8 cellular contexts compared by ENCODE assay signal in the genomic region with DNA sequence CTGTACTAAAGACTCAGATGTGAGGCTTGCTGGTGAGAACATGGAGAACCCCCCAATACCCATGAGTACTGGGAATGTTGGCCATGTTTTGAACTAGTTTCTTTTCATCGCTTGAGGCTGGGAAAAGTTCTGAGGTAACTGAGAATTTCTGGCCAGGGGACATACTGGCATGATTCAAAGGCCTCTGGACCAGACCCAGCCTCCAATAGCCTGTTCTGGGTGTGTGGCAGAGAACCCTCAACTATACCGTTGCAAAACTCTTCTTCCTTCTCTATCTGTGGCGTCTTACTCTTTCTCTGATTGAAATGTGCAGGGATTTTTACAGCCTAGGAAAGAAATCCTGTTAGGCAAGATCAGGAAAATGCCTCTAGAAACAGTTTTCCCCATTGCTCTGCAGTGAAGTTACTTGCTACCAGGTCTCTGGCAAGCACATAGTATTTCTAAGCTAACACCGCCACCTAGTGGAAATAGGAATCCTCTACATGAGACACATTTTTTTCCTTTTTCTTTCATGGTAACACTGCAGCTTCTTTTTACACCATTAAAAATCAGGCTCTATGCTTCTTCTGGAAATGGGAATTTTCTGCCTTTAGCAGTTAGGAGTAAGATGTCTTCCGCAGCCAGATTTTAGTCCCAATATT.
DNase-seq lines count a peak whose midpoint lies in the region; ATAC-seq and TF ChIP-seq lines count a peak whose summit lies in the region.

No MANE protein-coding gene starts in this region.

- no peaks in the 10 kb centered on the region for H3K27me3 ChIP-seq in CD4-positive, alpha-beta T cell (ENCODE audit: control insufficient read depth, insufficient read depth, low read length)
- peaks cover 0 to 21% of the 10 kb centered on the region in 2 donors for H3K27me3 ChIP-seq in breast epithelium

- no peak overlapping the region for H3K27ac ChIP-seq in CD4-positive, alpha-beta T cell (ENCODE audit: low read depth, low read length)
- H3K27ac ChIP-seq in breast epithelium = no peak overlapping the region

- CTCF ChIA-PET in CD4-positive, alpha-beta T cell (lab: Charles Lee) = interaction anchor here (1.2 kb wide), 1 partner anchor 1888 kb away, joined by 4 read pairs; no protein-coding TSS in a partner anchor

- TF ChIP-seq CTCF in CD4-positive, alpha-beta T cell (IDR thresholded peaks at IDR 0.05) = peak; percentile 68
- TF ChIP-seq CTCF in breast epithelium (IDR thresholded peaks at IDR 0.05) = peak; percentile 32 to 71 (median 51)

- POLR2A ChIA-PET in CD4-positive, alpha-beta T cell (lab: Charles Lee) = no interaction called here

- H3K27ac Mint-ChIP-seq in CD4-positive, alpha-beta T cell = no peak overlapping the region

- no peak for DNase-seq in CD4-positive, alpha-beta T cell
- peak; percentile 60 for DNase-seq in NCI-H69 (lab: John Stamatoyannopoulos, UW)
- DNase-seq in breast epithelium (ENCODE audit: low spot score in 2 of 2) = no peak
- DNase-seq in iris pigment epithelial cell (ENCODE audit: low read depth) = peak; percentile 75
- DNase-seq in superior temporal gyrus (ENCODE audit: extremely low spot score) = peak; percentile 83
- DNase-seq in occipital lobe (lab: John Stamatoyannopoulos, UW) = no peak

- H3K9me3 ChIP-seq in CD4-positive, alpha-beta T cell (ENCODE audit: control insufficient read depth, low read length) = no peaks in the 10 kb centered on the region
- no peaks in the 10 kb centered on the region for H3K9me3 ChIP-seq in breast epithelium

- H3K4me1 Mint-ChIP-seq in CD4-positive, alpha-beta T cell (ENCODE audit: low read depth) = no peaks in the 10 kb centered on the region

- H3K36me3 Mint-ChIP-seq in CD4-positive, alpha-beta T cell (ENCODE audit: low read depth) = no peaks in the 10 kb centered on the region

- no peaks in the 10 kb centered on the region for H3K9me3 Mint-ChIP-seq in CD4-positive, alpha-beta T cell

- TF ChIP-seq POLR2A in breast epithelium (IDR thresholded peaks at IDR 0.05) = no peak

- H3K27me3 Mint-ChIP-seq in CD4-positive, alpha-beta T cell = no peaks in the 10 kb centered on the region

- ATAC-seq in CD4-positive, alpha-beta T cell (ENCODE audit: poor library complexity) = no peak
- ATAC-seq in GM18517 (IDR thresholded peaks at IDR 0.05; ENCODE audit: unreplicated experiment) (peak; percentile 84), HG03520 (IDR thresholded peaks at IDR 0.05; ENCODE audit: unreplicated experiment) (peak; percentile 85)

- H3K4me1 ChIP-seq in breast epithelium = no peaks in the 10 kb centered on the region

- H3K4me3 ChIP-seq in breast epithelium = no peak overlapping the region

- no peak overlapping the region for H3K4me3 Mint-ChIP-seq in CD4-positive, alpha-beta T cell

- no peaks in the 10 kb centered on the region for H3K36me3 ChIP-seq in breast epithelium

- intact Hi-C loops in CD4-positive, alpha-beta T cell (cut with DNase I, micrococcal nuclease) = loop anchor here (1.0 to 5.0 kb wide), 3 partner anchors 116 to 278 kb away; no protein-coding TSS in a partner anchor
- intact Hi-C loops in breast epithelium (cut with DNase I; ENCODE audit: low total_unique reads) = no loop called here

Comparison
In these comparisons a context has a peak if more than half of its experiments do, and no peak if none do; other contexts are left out.
1. DNase-seq: peak in NCI-H69 (single experiment), iris pigment epithelial cell (single experiment) and superior temporal gyrus (single experiment); none in CD4-positive, alpha-beta T cell (0 of 10), breast epithelium (0 of 2) and occipital lobe (single experiment).